ENCODE assay signal across 1 cellular context in genomic region chr14:99670361-99671229, GRCh38.
TF ChIP-seq lines count a peak whose summit lies in the region.

No MANE protein-coding gene starts in this region.

TF ChIP-seq in H1, 55 proteins besides CTCF, POLR2A, EP300 and RAD21:
- TF ChIP-seq SRF (IDR thresholded peaks at IDR 0.05; ENCODE audit: low read depth, low read length) (no peak), JUN (IDR thresholded peaks at IDR 0.05; ENCODE audit: low read depth, low read length) (no peak), RNF2 (IDR thresholded peaks at IDR 0.05; ENCODE audit: borderline replicate concordance, low read depth, low read length, missing control alignments, poor library complexity, severe bottlenecking) (no peak), ASH2L (IDR thresholded peaks at IDR 0.05; ENCODE audit: low read length) (no peak), RXRA (IDR thresholded peaks at IDR 0.05; ENCODE audit: insufficient read depth, low read depth, low read length) (no peak), ATF2 (IDR thresholded peaks at IDR 0.05; ENCODE audit: low read length) (peak; percentile 36; the same call in 1 of the 2 replicates), CBX5 (IDR thresholded peaks at IDR 0.05; ENCODE audit: low read depth, low read length) (no peak), CBX8 (IDR thresholded peaks at IDR 0.05; ENCODE audit: borderline replicate concordance, low read depth, low read length) (no peak), BACH1 (IDR thresholded peaks at IDR 0.05; ENCODE audit: low read length) (peak; percentile 55), HDAC2 (IDR thresholded peaks at IDR 0.05; ENCODE audit: borderline replicate concordance in 1 of 2, low read depth in 2 of 2, low read length in 2 of 2) (no peak), SAP30 (IDR thresholded peaks at IDR 0.05; ENCODE audit: insufficient read depth, insufficient replicate concordance, low read length) (no peak), EGR1 (IDR thresholded peaks at IDR 0.05; ENCODE audit: borderline replicate concordance, low read depth, low read length) (no peak), KDM4A (IDR thresholded peaks at IDR 0.05; ENCODE audit: low read depth, low read length, severe bottlenecking) (no peak), BRCA1 (IDR thresholded peaks at IDR 0.05; ENCODE audit: low read depth, low read length) (no peak), MAFK (IDR thresholded peaks at IDR 0.05; ENCODE audit: low read depth, low read length) (0 out of 2 replicates have a peak, but pooled peaks have one; percentile 59)
